ENCODE assay signal across 8 cellular contexts in genomic region chr1:33099290-33100118, GRCh38. TPM values are rescaled to one million over a fixed set of nuclear protein-coding genes. Genes with fewer than 3 reads are reported as not detected.
DNase-seq lines count a peak whose midpoint lies in the region; ATAC-seq lines count a peak whose summit lies in the region.

No MANE protein-coding gene starts in this region.

- no peaks in the 10 kb centered on the region for H3K27me3 ChIP-seq in CD4-positive, CD25-positive, alpha-beta regulatory T cell (ENCODE audit: control insufficient read depth, insufficient read depth, low read length)

- H3K4me3 ChIP-seq in CD4-positive, CD25-positive, alpha-beta regulatory T cell (ENCODE audit: low read depth, low read length), result peak overlapping the region; percentile 61

- peaks cover 5 to 38% (median 17%) of the 10 kb centered on the region in 4 donors for H3K4me1 Mint-ChIP-seq in CD4-positive, CD25-positive, alpha-beta regulatory T cell

- peak overlapping the region; percentile 35 to 82 (median 56) for H3K4me3 Mint-ChIP-seq in CD4-positive, CD25-positive, alpha-beta regulatory T cell

- DNase-seq in CD4-positive, CD25-positive, alpha-beta regulatory T cell, result peak; percentile 39 to 90 (median 72)
- DNase-seq in NCI-H2107 treated with DMSO at 0.1 percent for 48 hours (lab: John Stamatoyannopoulos, UW; ENCODE audit: unreplicated experiment) (peak; percentile 93), fibroblast of peridontal ligament (ENCODE audit: extremely low read depth) (peak; percentile 100), NCI-H2029 treated with DMSO at 0.1 percent for 48 hours (lab: John Stamatoyannopoulos, UW) (no peak), NCI-H524 treated with DMSO at 0.1 percent for 48 hours (lab: John Stamatoyannopoulos, UW) (no peak)
- DNase-seq in activated CD8-positive, alpha-beta memory T cell treated with anti-CD3 and anti-CD28 coated beads, Interleukin-2, amount 50 U/mL, for 4 hours, result peak; percentile 49
- peak; percentile 18 to 54 (median 32) for DNase-seq in stimulated activated CD4-positive, alpha-beta T cell treated with anti-CD3 and anti-CD28 coated beads, Interleukin-1b, Interleukin-23, amount 100 ng/mL, for 24 hours (ENCODE audit: low read depth in 4 of 4, low spot score in 1 of 4)

- no peaks in the 10 kb centered on the region for H3K9me3 Mint-ChIP-seq in CD4-positive, CD25-positive, alpha-beta regulatory T cell

- peak overlapping the region; percentile 95 to 99 (median 96) for H3K27ac Mint-ChIP-seq in CD4-positive, CD25-positive, alpha-beta regulatory T cell

- H3K36me3 Mint-ChIP-seq in CD4-positive, CD25-positive, alpha-beta regulatory T cell, result no peaks in the 10 kb centered on the region

- H3K36me3 ChIP-seq in CD4-positive, CD25-positive, alpha-beta regulatory T cell (ENCODE audit: control insufficient read depth, insufficient read depth, low read length), result no peaks in the 10 kb centered on the region

- peak; percentile 93 to 95 for ATAC-seq in CD4-positive, CD25-positive, alpha-beta regulatory T cell (ENCODE audit: low read depth in 2 of 2)
- ATAC-seq in GM21786 (IDR thresholded peaks at IDR 0.05; ENCODE audit: unreplicated experiment), result peak; percentile 77

- H3K27me3 Mint-ChIP-seq in CD4-positive, CD25-positive, alpha-beta regulatory T cell, result peaks cover 5% of the 10 kb centered on the region

- H3K9me3 ChIP-seq in CD4-positive, CD25-positive, alpha-beta regulatory T cell (ENCODE audit: control insufficient read depth in 2 of 2, low read length in 2 of 2), result no peaks in the 10 kb centered on the region

- peak overlapping the region; percentile 42 for H3K27ac ChIP-seq in CD4-positive, CD25-positive, alpha-beta regulatory T cell (ENCODE audit: insufficient read depth, low read length, poor library complexity, severe bottlenecking)

- peaks cover 19% of the 10 kb centered on the region for H3K4me1 ChIP-seq in CD4-positive, CD25-positive, alpha-beta regulatory T cell (ENCODE audit: control insufficient read depth, insufficient read depth, low read length, poor library complexity, severe bottlenecking)

RNA-seq across cellular contexts. Expression of gene AZIN2, which starts 18.6 kb away (rescaled TPM):
- 1.5 TPM for total RNA-seq in CD4-positive, CD25-positive, alpha-beta regulatory T cell
- 1 to 10 TPM in 2 of 4 donors, under 1 TPM in 1, not detected in 1; 0.69 to 1.9 (median 1.2) TPM for polyA plus RNA-seq in CD4-positive, CD25-positive, alpha-beta regulatory T cell

Comparison
In these comparisons a context has a peak if more than half of its experiments do, and no peak if none do; other contexts are left out.
1. DNase-seq: peak in CD4-positive, CD25-positive, alpha-beta regulatory T cell (3 of 3), NCI-H2107 treated with DMSO at 0.1 percent for 48 hours (single experiment), activated CD8-positive, alpha-beta memory T cell treated with anti-CD3 and anti-CD28 coated beads, Interleukin-2, amount 50 U/mL, for 4 hours (single experiment), fibroblast of peridontal ligament (single experiment) and stimulated activated CD4-positive, alpha-beta T cell treated with anti-CD3 and anti-CD28 coated beads, Interleukin-1b, Interleukin-23, amount 100 ng/mL, for 24 hours (4 of 4); none in NCI-H2029 treated with DMSO at 0.1 percent for 48 hours (single experiment) and NCI-H524 treated with DMSO at 0.1 percent for 48 hours (single experiment).